7 cellular contexts compared by ENCODE assay signal in genomic region chr14:57390806-57391562, GRCh38. TPM values are rescaled to one million over a fixed set of nuclear protein-coding genes. Genes with fewer than 3 reads are reported as not detected.
DNase-seq lines count a peak whose midpoint lies in the region; ATAC-seq and TF ChIP-seq lines count a peak whose summit lies in the region.

No MANE protein-coding gene starts in this region.

- DNase-seq in HCT116 (ENCODE audit: low read depth, low spot score) (no peak), MG63 (peak; percentile 22), mucosa of descending colon (peak; percentile 45 to 74 (median 72)), stomach (peak; percentile 37)
- DNase-seq in activated CD4-positive, alpha-beta T cell treated with anti-CD3 and anti-CD28 coated beads, Interleukin-2, amount 50 U/mL, for 4 hours, result peak; percentile 13 to 16

- POLR2A ChIA-PET in HCT116 (lab: Charles Lee), result interaction anchor here (0.7 to 1.2 kb wide), 2 partner anchors 9 to 1248 kb away, joined by 3 to 4 read pairs; no protein-coding TSS in a partner anchor

- H3K9me2 ChIP-seq in HCT116 (ENCODE audit: insufficient read depth), result no peaks in the 10 kb centered on the region

- no peak overlapping the region for H2AFZ ChIP-seq in HCT116 (ENCODE audit: low read depth, low read length, poor library complexity, severe bottlenecking)

- BruUV-seq in HCT116 (replicated peaks; lab: Mats Ljungman, UMichigan), result no TSS peak

- CTCF ChIA-PET in HCT116 (lab: Charles Lee), result interaction anchor here (0.7 kb wide), 1 partner anchor 264 kb away, joined by 3 read pairs; no protein-coding TSS in a partner anchor

- H3K9me3 ChIP-seq in HCT116 (ENCODE audit: control insufficient read depth in 1 of 2, insufficient read depth in 1 of 2, low read depth in 1 of 2, low read length in 2 of 2) (no peaks in the 10 kb centered on the region), MG63 (no peaks in the 10 kb centered on the region), endocrine pancreas (ENCODE audit: control insufficient read depth, low read length) (no peaks in the 10 kb centered on the region), mucosa of descending colon (no peaks in the 10 kb centered on the region), stomach (no peaks in the 10 kb centered on the region)

- RAD21 ChIA-PET in HCT116 (lab: Charles Lee; ENCODE audit: low non-redundant PET in 1 of 2, low total read pairs in 2 of 2, uncharacterized antibody in 2 of 2, unreplicated experiment in 2 of 2), result no interaction called here

- H3K4me2 ChIP-seq in HCT116 (ENCODE audit: low read length), result peak overlapping the region; percentile 84

- no peak for TF ChIP-seq RAD21 in HCT116 (IDR thresholded peaks at IDR 0.05; ENCODE audit: low read depth)

- TF ChIP-seq CTCF in HCT116 (IDR thresholded peaks at IDR 0.05 in 2 of 3, conservative IDR thresholded peaks at IDR 0.05 in 1 of 3; ENCODE audit: borderline replicate concordance in 1 of 3, insufficient read depth in 1 of 3, low read depth in 2 of 3, low read length in 2 of 3) (no peak), mucosa of descending colon (IDR thresholded peaks at IDR 0.05) (no peak), stomach (IDR thresholded peaks at IDR 0.05) (no peak)

- WGBS in stomach, 5 donors, result 0 to 1% (median 1%) methylated on average over 12 to 74 of the region's 75 CpGs

- no peak for TF ChIP-seq EP300 in stomach (IDR thresholded peaks at IDR 0.05)

- peaks cover 5 to 17% of the 10 kb centered on the region in 2 experiments for H3K4me1 ChIP-seq in HCT116 (ENCODE audit: control insufficient read depth in 1 of 2, insufficient read depth in 2 of 2, low read length in 2 of 2)
- peaks cover 25% of the 10 kb centered on the region for H3K4me1 ChIP-seq in endocrine pancreas (ENCODE audit: control insufficient read depth, insufficient read depth, low read length)
- peaks cover 14% of the 10 kb centered on the region for H3K4me1 ChIP-seq in mucosa of descending colon (ENCODE audit: low read depth)
- peaks cover 19 to 38% (median 30%) of the 10 kb centered on the region in 4 donors for H3K4me1 ChIP-seq in stomach

- H3K4me3 ChIP-seq in HCT116 (replicated peaks in 1 of 2; ENCODE audit: low read depth in 1 of 2, low read length in 2 of 2) (peak overlapping the region; percentile 52 to 77), MG63 (peak overlapping the region; percentile 67), endocrine pancreas (ENCODE audit: control insufficient read depth, insufficient read depth, low read length) (peak overlapping the region; percentile 94), mucosa of descending colon (peak overlapping the region; percentile 83), stomach (peak overlapping the region; percentile 69 to 95 (median 85))

- H4K20me1 ChIP-seq in HCT116 (ENCODE audit: insufficient read depth), result no peaks in the 10 kb centered on the region

- H3K27me3 ChIP-seq in HCT116 (ENCODE audit: insufficient read depth, low read length) (no peaks in the 10 kb centered on the region), MG63 (no peaks in the 10 kb centered on the region), endocrine pancreas (ENCODE audit: control insufficient read depth, insufficient read depth, low read length) (no peaks in the 10 kb centered on the region), stomach (no peaks in the 10 kb centered on the region)

- H3K9ac ChIP-seq in HCT116 (ENCODE audit: low read length), result peak overlapping the region; percentile 72
- H3K9ac ChIP-seq in endocrine pancreas (ENCODE audit: control insufficient read depth, insufficient read depth, low read length), result peak overlapping the region; percentile 89

- peaks cover 48% of the 10 kb centered on the region for H3K79me2 ChIP-seq in HCT116 (ENCODE audit: insufficient read depth, low read length)

- no peak for TF ChIP-seq POLR2A in HCT116 (IDR thresholded peaks at IDR 0.05; ENCODE audit: borderline replicate concordance, extremely low read depth, insufficient read depth, insufficient read length)
- TF ChIP-seq POLR2A in stomach (IDR thresholded peaks at IDR 0.05), result no peak

- H3K36me3 ChIP-seq in HCT116 (ENCODE audit: control insufficient read depth in 1 of 2, insufficient read depth in 2 of 2, low read length in 2 of 2) (0 out of 4 replicates have a peak, but pooled peaks cover 0 to 3% of the 10 kb centered on the region in 2 experiments), MG63 (peaks cover 7% of the 10 kb centered on the region), endocrine pancreas (ENCODE audit: control insufficient read depth, insufficient read depth, low read length) (no peaks in the 10 kb centered on the region), mucosa of descending colon (ENCODE audit: low read depth) (no peaks in the 10 kb centered on the region), stomach (no peaks in the 10 kb centered on the region)

- intact Hi-C loops in HCT116 (cut with micrococcal nuclease) (no loop called here), mucosa of descending colon (cut with DNase I, micrococcal nuclease) (no loop called here), stomach (cut with DNase I; ENCODE audit: low total_unique reads) (no loop called here)

- ATAC-seq in GM18498 (IDR thresholded peaks at IDR 0.05; ENCODE audit: unreplicated experiment) (peak; percentile 42), HCT116 (peak; percentile 64), mucosa of descending colon (peak; percentile 69)

- peak overlapping the region; percentile 62 for H3K27ac ChIP-seq in HCT116 (ENCODE audit: low read depth, low read length)
- peak overlapping the region; percentile 87 to 97 (median 90) for H3K27ac ChIP-seq in stomach

TF ChIP-seq in HCT116, 20 proteins besides CTCF, POLR2A, EP300 and RAD21:
- TF ChIP-seq EZH2 (IDR thresholded peaks at IDR 0.05) (no peak), ATF3 (IDR thresholded peaks at IDR 0.05) (no peak), MAX (IDR thresholded peaks at IDR 0.05) (no peak), SIN3A (IDR thresholded peaks at IDR 0.05; ENCODE audit: low read depth) (no peak), ZFX (IDR thresholded peaks at IDR 0.05) (peak; percentile 95), EZH2phosphoT487 (IDR thresholded peaks at IDR 0.05; ENCODE audit: borderline replicate concordance) (no peak)

RNA-seq across cellular contexts. Expression of gene NAA30, which starts 0.6 kb away (rescaled TPM):
- total RNA-seq in HCT116 (2021; ENCODE audit: unreplicated experiment) (14.0 TPM), mucosa of descending colon (10 to 100 TPM; 14.1 to 23.2 (median 16.2) TPM), stomach (10 to 100 TPM; 12.1 to 31.6 (median 25.4) TPM)
- polyA plus RNA-seq in HCT116 (2012), result 4.3 and 4.4 TPM in 2 replicates
- 6.4 and 18.1 TPM in 2 replicates for total RNA-seq in MG63 (2014; rRNA removed; shearing (Covaris generic); ENCODE audit: low replicate concordance)
- 1 to 10 TPM; 3.1 to 6.7 (median 3.6) TPM for polyA plus RNA-seq in stomach
